28 cellular contexts compared by ENCODE assay signal in genomic region chr22:22094514-22094913, GRCh38.
"Had no signal": no experiment of that assay in that cellular context is flagged by ENCODE, and none has a peak within 500 bp of the region (broad histone marks: within the 10 kb centered on the region; RNA-seq: fewer than 3 reads in every experiment).

No MANE protein-coding gene starts in this region.

- H3K4me1 Mint-ChIP-seq: nephron progenitor cell, neural crest cell had no signal

- H3K4me1 ChIP-seq: pancreas, prostate gland, sigmoid colon, stomach, thyroid gland, tibial nerve, upper lobe of left lung, uterus had no signal

- H3K4me3 Mint-ChIP-seq: naive thymus-derived CD8-positive, alpha-beta T cell; natural killer cell treated with Interleukin-12 subunit alpha and Interleukin-12 subunit beta and Interleukin-15 and Interleukin-18, amount 100 ng/mL, for 72 hours; nephron progenitor cell; neural crest cell; stimulated activated effector memory CD8-positive, alpha-beta T cell treated with anti-CD3 and anti-CD28 coated beads, Interleukin-12 subunit alpha, Interleukin-12 subunit beta, amount 100 ng/mL, for 72 hours; stimulated activated naive B cell treated with anti-CD40 and anti-IgM and Interleukin-4, amounts not matched to agents 10 μg/mL and 1 μg/mL and 100 μg/mL, for 72 hours; stimulated activated naive CD8-positive, alpha-beta T cell treated with anti-CD3 and anti-CD28 coated beads, Interleukin-15, Interleukin-2, amounts not matched to agents 100 ng/mL and 50 ng/mL, for 24 hours had no signal

- H3K4me3 ChIP-seq: pancreas, prostate gland, right lobe of liver, sigmoid colon, stomach, thoracic aorta, thyroid gland, tibial nerve, upper lobe of left lung, uterus had no signal

- H3K9me3 Mint-ChIP-seq: naive thymus-derived CD8-positive, alpha-beta T cell; natural killer cell treated with Interleukin-12 subunit alpha and Interleukin-12 subunit beta and Interleukin-15 and Interleukin-18, amount 100 ng/mL, for 72 hours; nephron progenitor cell; neural crest cell; stimulated activated effector memory CD8-positive, alpha-beta T cell treated with anti-CD3 and anti-CD28 coated beads, Interleukin-12 subunit alpha, Interleukin-12 subunit beta, amount 100 ng/mL, for 72 hours; stimulated activated naive CD8-positive, alpha-beta T cell treated with anti-CD3 and anti-CD28 coated beads, Interleukin-15, Interleukin-2, amounts not matched to agents 100 ng/mL and 50 ng/mL, for 24 hours had no signal

- H3K36me3 Mint-ChIP-seq: naive thymus-derived CD8-positive, alpha-beta T cell; natural killer cell treated with Interleukin-12 subunit alpha and Interleukin-12 subunit beta and Interleukin-15 and Interleukin-18, amount 100 ng/mL, for 72 hours; stimulated activated effector memory CD8-positive, alpha-beta T cell treated with anti-CD3 and anti-CD28 coated beads, Interleukin-12 subunit alpha, Interleukin-12 subunit beta, amount 100 ng/mL, for 72 hours had no signal

- H3K27ac ChIP-seq: neutrophil, pancreas, prostate gland, right lobe of liver, sigmoid colon, stomach, thoracic aorta, thyroid gland, tibial nerve, upper lobe of left lung, uterus had no signal

- H3K36me3 ChIP-seq: neutrophil, pancreas, prostate gland, right lobe of liver, sigmoid colon, stomach, thoracic aorta, thyroid gland, tibial nerve, upper lobe of left lung, uterus had no signal

- DNase-seq: naive thymus-derived CD8-positive, alpha-beta T cell; nephron progenitor cell; nucleus accumbens; pancreas; retina; right cardiac atrium; right lobe of liver; sigmoid colon; small intestine; stimulated activated CD4-positive, alpha-beta T cell treated with anti-CD3 and anti-CD28 coated beads, Interleukin-15, amount 100 ng/mL, for 24 hours; stimulated activated CD4-positive, alpha-beta T cell treated with anti-CD3 and anti-CD28 coated beads, Interleukin-2, amount 100 ng/mL, for 24 hours; stimulated activated CD4-positive, alpha-beta T cell treated with anti-CD3 and anti-CD28 coated beads, Interleukin-2, amount 100 ng/mL, for 48 hours; stimulated activated CD4-positive, alpha-beta T cell treated with anti-CD3 and anti-CD28 coated beads, Interleukin-4, amount 100 ng/mL, for 24 hours; stimulated activated naive B cell treated with anti-CD40 and anti-IgM and Interleukin-4, amounts not matched to agents 10 μg/mL and 1 μg/mL and 100 μg/mL, for 72 hours; stimulated activated naive CD4-positive, alpha-beta T cell treated with Interleukin-2 at 50 U/mL for 16 hours; stomach; thyroid gland; trophoblast cell; upper lobe of left lung; uterus had no signal

- ATAC-seq: naive thymus-derived CD8-positive, alpha-beta T cell; natural killer cell treated with Interleukin-12 subunit alpha and Interleukin-12 subunit beta and Interleukin-15 and Interleukin-18, amount 100 ng/mL, for 72 hours; pancreas; right cardiac atrium; right lobe of liver; stimulated activated effector memory CD8-positive, alpha-beta T cell treated with anti-CD3 and anti-CD28 coated beads, Interleukin-12 subunit alpha, Interleukin-12 subunit beta, amount 100 ng/mL, for 72 hours; stimulated activated naive B cell treated with anti-CD40 and anti-IgM and Interleukin-4, amounts not matched to agents 10 μg/mL and 1 μg/mL and 100 μg/mL, for 72 hours had no signal

- H3K9me3 ChIP-seq: neutrophil, pancreas, prostate gland, right lobe of liver, sigmoid colon, stomach, thoracic aorta, thyroid gland, tibial nerve, upper lobe of left lung, uterus had no signal

- H3K27me3 ChIP-seq: neutrophil, pancreas, right lobe of liver, thyroid gland, upper lobe of left lung, uterus had no signal

- H3K27ac Mint-ChIP-seq: natural killer cell treated with Interleukin-12 subunit alpha and Interleukin-12 subunit beta and Interleukin-15 and Interleukin-18, amount 100 ng/mL, for 72 hours; nephron progenitor cell; stimulated activated effector memory CD8-positive, alpha-beta T cell treated with anti-CD3 and anti-CD28 coated beads, Interleukin-12 subunit alpha, Interleukin-12 subunit beta, amount 100 ng/mL, for 72 hours; stimulated activated naive B cell treated with anti-CD40 and anti-IgM and Interleukin-4, amounts not matched to agents 10 μg/mL and 1 μg/mL and 100 μg/mL, for 72 hours; stimulated activated naive CD8-positive, alpha-beta T cell treated with anti-CD3 and anti-CD28 coated beads, Interleukin-15, Interleukin-2, amounts not matched to agents 100 ng/mL and 50 ng/mL, for 24 hours had no signal

- H3K27me3 Mint-ChIP-seq: stimulated activated naive B cell treated with anti-CD40 and anti-IgM and Interleukin-4, amounts not matched to agents 10 μg/mL and 1 μg/mL and 100 μg/mL, for 72 hours had no signal
